In genomic region chr17:67441052-67441738, GRCh38 we compare ENCODE assay signal across 8 cellular contexts.
A peak's percentile ranks its signal among the peaks of the same experiment; 100 is the strongest.
DNase-seq lines count a peak whose midpoint lies in the region; ATAC-seq and TF ChIP-seq lines count a peak whose summit lies in the region.

No MANE protein-coding gene starts in this region.

- H2AFZ ChIP-seq in PC-3 (ENCODE audit: low read length): no peak overlapping the region

- H3K9me2 ChIP-seq in PC-3 (replicated peaks; ENCODE audit: low read length): no peaks in the 10 kb centered on the region

- peak overlapping the region; percentile 91 for H3K27ac ChIP-seq in PC-3 (ENCODE audit: low read length)
- H3K27ac ChIP-seq in right atrium auricular region: peak overlapping the region; percentile 82 to 87

- H3K4me2 ChIP-seq in PC-3 (ENCODE audit: low read length): peak overlapping the region; percentile 68

- H3K9ac ChIP-seq in PC-3 (ENCODE audit: low read length): peak overlapping the region; percentile 80

- BruUV-seq in PC-3 (replicated peaks; lab: Mats Ljungman, UMichigan): no TSS peak

- CTCF ChIA-PET in PC-3 (lab: Charles Lee): interaction anchor here (0.6 to 1.7 kb wide), 4 partner anchors 31 to 75 kb away, joined by 5 to 8 read pairs (median 6); partner anchors contain the start of gene PSMD12

- peak overlapping the region; percentile 82 for H3K4me3 Mint-ChIP-seq in activated T-helper 1 cell treated with anti-CD3 and anti-CD28 coated beads, Interleukin-12 subunit alpha, Interleukin-12 subunit beta, Interleukin-2, Interleukin-4 antibody, amounts not matched to agents 30 ng/mL and 10 ng/mL and 1 ng/mL, durations not matched to agents 14 hours and 24 hours and 36 hours
- no peak overlapping the region for H3K4me3 Mint-ChIP-seq in glutamatergic neuron (ENCODE audit: unreplicated experiment)

- intact Hi-C loops in PC-3 (cut with micrococcal nuclease): loop anchor here (1.0 kb wide), 3 partner anchors 19 to 63 kb away; no protein-coding TSS in a partner anchor
- intact Hi-C loops in activated T-helper 1 cell treated with anti-CD3 and anti-CD28 coated beads, Interleukin-12 subunit alpha, Interleukin-12 subunit beta, Interleukin-2, Interleukin-4 antibody, amounts not matched to agents 30 ng/mL and 10 ng/mL and 1 ng/mL, durations not matched to agents 14 hours and 24 hours and 36 hours (cut with micrococcal nuclease): loop anchor here (1.0 kb wide), 4 partner anchors 10 to 276 kb away; partner anchors contain the start of gene NOL11

- H3K27me3 Mint-ChIP-seq in activated T-helper 1 cell treated with anti-CD3 and anti-CD28 coated beads, Interleukin-12 subunit alpha, Interleukin-12 subunit beta, Interleukin-2, Interleukin-4 antibody, amounts not matched to agents 30 ng/mL and 10 ng/mL and 1 ng/mL, durations not matched to agents 14 hours and 24 hours and 36 hours (ENCODE audit: insufficient read depth): no peaks in the 10 kb centered on the region
- H3K27me3 Mint-ChIP-seq in glutamatergic neuron (ENCODE audit: unreplicated experiment): peaks cover 4% of the 10 kb centered on the region

- DNase-seq in GM04503 (ENCODE audit: low read depth) (peak; percentile 75), PC-3 (peak; percentile 89), right atrium auricular region (ENCODE audit: low spot score) (no peak), NCI-H187 treated with DMSO at 0.1 percent for 48 hours (lab: John Stamatoyannopoulos, UW) (no peak), glutamatergic neuron (no peak)
- peak; percentile 65 for DNase-seq in activated T-helper 1 cell treated with anti-CD3 and anti-CD28 coated beads, Interleukin-12 subunit alpha, Interleukin-12 subunit beta, Interleukin-2, Interleukin-4 antibody, amounts not matched to agents 30 ng/mL and 10 ng/mL and 1 ng/mL, durations not matched to agents 14 hours and 24 hours and 36 hours (ENCODE audit: low spot score)
- DNase-seq in stimulated activated CD4-positive, alpha-beta T cell treated with anti-CD3 and anti-CD28 coated beads, Interleukin-15, amount 100 ng/mL, for 1 hour (ENCODE audit: low read depth in 1 of 2, low spot score in 1 of 2): peak; percentile 36 to 67

- peak overlapping the region; percentile 98 for H3K27ac Mint-ChIP-seq in activated T-helper 1 cell treated with anti-CD3 and anti-CD28 coated beads, Interleukin-12 subunit alpha, Interleukin-12 subunit beta, Interleukin-2, Interleukin-4 antibody, amounts not matched to agents 30 ng/mL and 10 ng/mL and 1 ng/mL, durations not matched to agents 14 hours and 24 hours and 36 hours
- no peak overlapping the region for H3K27ac Mint-ChIP-seq in glutamatergic neuron (ENCODE audit: unreplicated experiment)

- H3K4me3 ChIP-seq in PC-3 (ENCODE audit: low read length) (peak overlapping the region; percentile 38), right atrium auricular region (peak overlapping the region; percentile 20 to 35)

- peaks cover 6% of the 10 kb centered on the region for H3K36me3 Mint-ChIP-seq in activated T-helper 1 cell treated with anti-CD3 and anti-CD28 coated beads, Interleukin-12 subunit alpha, Interleukin-12 subunit beta, Interleukin-2, Interleukin-4 antibody, amounts not matched to agents 30 ng/mL and 10 ng/mL and 1 ng/mL, durations not matched to agents 14 hours and 24 hours and 36 hours (ENCODE audit: low read depth)
- H3K36me3 Mint-ChIP-seq in glutamatergic neuron (ENCODE audit: unreplicated experiment): no peaks in the 10 kb centered on the region

- POLR2A ChIA-PET in PC-3 (lab: Charles Lee; ENCODE audit: unreplicated experiment): interaction anchor here (0.8 to 1.2 kb wide), 2 partner anchors 19 to 66 kb away, joined by 3 to 11 read pairs; no protein-coding TSS in a partner anchor

- peaks cover 52% of the 10 kb centered on the region for H3K4me1 Mint-ChIP-seq in activated T-helper 1 cell treated with anti-CD3 and anti-CD28 coated beads, Interleukin-12 subunit alpha, Interleukin-12 subunit beta, Interleukin-2, Interleukin-4 antibody, amounts not matched to agents 30 ng/mL and 10 ng/mL and 1 ng/mL, durations not matched to agents 14 hours and 24 hours and 36 hours (ENCODE audit: low read depth)
- peaks cover 17% of the 10 kb centered on the region for H3K4me1 Mint-ChIP-seq in glutamatergic neuron (ENCODE audit: low read depth, unreplicated experiment)

- no peaks in the 10 kb centered on the region for H4K20me1 ChIP-seq in PC-3 (ENCODE audit: low read length)

- TF ChIP-seq CTCF in PC-3 (conservative IDR thresholded peaks at IDR 0.05; ENCODE audit: low read depth, low read length): no peak
- TF ChIP-seq CTCF in right atrium auricular region (IDR thresholded peaks at IDR 0.05): no peak
- TF ChIP-seq CTCF in glutamatergic neuron (IDR thresholded peaks at IDR 0.05; ENCODE audit: partially characterized antibody, unreplicated experiment): no peak

- H3K36me3 ChIP-seq in PC-3 (ENCODE audit: low read depth, low read length) (no peaks in the 10 kb centered on the region), right atrium auricular region (no peaks in the 10 kb centered on the region)

- peaks cover 17% of the 10 kb centered on the region for H3K4me1 ChIP-seq in PC-3 (ENCODE audit: insufficient read depth, low read length)
- H3K4me1 ChIP-seq in right atrium auricular region: peaks cover 0 to 62% of the 10 kb centered on the region in 2 donors

- no peaks in the 10 kb centered on the region for H3K27me3 ChIP-seq in PC-3 (ENCODE audit: low read length)
- no peaks in the 10 kb centered on the region for H3K27me3 ChIP-seq in right atrium auricular region

- H3K79me2 ChIP-seq in PC-3 (ENCODE audit: low read length): no peaks in the 10 kb centered on the region

- no peaks in the 10 kb centered on the region for H3F3A ChIP-seq in PC-3 (ENCODE audit: low read length, unreplicated experiment)

- H3K9me3 ChIP-seq in PC-3 (ENCODE audit: low read length) (no peaks in the 10 kb centered on the region), right atrium auricular region (no peaks in the 10 kb centered on the region)

- no peaks in the 10 kb centered on the region for H3K9me3 Mint-ChIP-seq in activated T-helper 1 cell treated with anti-CD3 and anti-CD28 coated beads, Interleukin-12 subunit alpha, Interleukin-12 subunit beta, Interleukin-2, Interleukin-4 antibody, amounts not matched to agents 30 ng/mL and 10 ng/mL and 1 ng/mL, durations not matched to agents 14 hours and 24 hours and 36 hours
- no peaks in the 10 kb centered on the region for H3K9me3 Mint-ChIP-seq in glutamatergic neuron (ENCODE audit: unreplicated experiment)

- ATAC-seq in PC-3 (peak; percentile 97), HG03095 (IDR thresholded peaks at IDR 0.05; ENCODE audit: unreplicated experiment) (no peak)

Comparison
In these comparisons a context has a peak if more than half of its experiments do, and no peak if none do; other contexts are left out.
1. DNase-seq: peak in GM04503 (single experiment), PC-3 (single experiment), activated T-helper 1 cell treated with anti-CD3 and anti-CD28 coated beads, Interleukin-12 subunit alpha, Interleukin-12 subunit beta, Interleukin-2, Interleukin-4 antibody, amounts not matched to agents 30 ng/mL and 10 ng/mL and 1 ng/mL, durations not matched to agents 14 hours and 24 hours and 36 hours (single experiment) and stimulated activated CD4-positive, alpha-beta T cell treated with anti-CD3 and anti-CD28 coated beads, Interleukin-15, amount 100 ng/mL, for 1 hour (2 of 2); none in right atrium auricular region (single experiment), NCI-H187 treated with DMSO at 0.1 percent for 48 hours (single experiment) and glutamatergic neuron (single experiment).